ENCODE assay signal across 33 cellular contexts in the genomic region with DNA sequence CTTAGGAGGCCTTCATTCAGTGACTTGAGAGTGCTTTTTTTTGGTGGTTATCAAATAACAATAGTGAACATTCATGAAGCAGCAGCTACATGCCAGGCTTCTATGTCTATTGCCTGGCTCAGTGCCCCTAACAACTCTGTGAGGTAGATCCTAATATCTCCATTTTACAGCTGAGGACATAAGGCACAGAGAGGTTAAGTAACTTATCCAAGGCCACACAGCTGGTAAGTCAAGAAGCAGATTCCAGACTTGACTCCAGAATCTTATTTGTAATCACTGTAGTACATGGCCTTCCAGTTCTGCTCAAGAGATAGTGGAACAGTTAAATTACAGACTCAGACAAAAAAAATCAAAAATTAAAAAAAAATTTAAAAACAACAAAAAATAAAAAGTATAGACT. TPM values are rescaled to one million over a fixed set of nuclear protein-coding genes. Genes with fewer than 3 reads are reported as not detected.
"Had no signal": no experiment of that assay in that cellular context is flagged by ENCODE, and none has a peak within 500 bp of the region (broad histone marks: within the 10 kb centered on the region; RNA-seq: fewer than 3 reads in every experiment).

No MANE protein-coding gene starts in this region.

- H3K4me3 Mint-ChIP-seq: naive thymus-derived CD8-positive, alpha-beta T cell; natural killer cell treated with Interleukin-12 subunit alpha and Interleukin-12 subunit beta and Interleukin-15 and Interleukin-18, amount 100 ng/mL, for 72 hours; nephron progenitor cell; neural crest cell; stimulated activated memory B cell treated with anti-CD40 and anti-IgM and Interleukin-4, amounts not matched to agents 10 μg/mL and 1 μg/mL and 100 μg/mL, for 72 hours; stimulated activated naive CD8-positive, alpha-beta T cell treated with anti-CD3 and anti-CD28 coated beads, Interleukin-15, Interleukin-2, amounts not matched to agents 100 ng/mL and 50 ng/mL, for 24 hours had no signal

- DNase-seq: naive thymus-derived CD8-positive, alpha-beta T cell; nephron progenitor cell; occipital lobe; ovary; psoas muscle; spleen; stimulated activated CD4-positive, alpha-beta T cell treated with anti-CD3 and anti-CD28 coated beads, Interleukin-12 subunit alpha, Interleukin-12 subunit beta, amount 100 ng/mL, for 4 hours; stimulated activated CD4-positive, alpha-beta T cell treated with anti-CD3 and anti-CD28 coated beads, Interleukin-1b, Interleukin-23, amount 100 ng/mL, for 48 hours; stimulated activated CD4-positive, alpha-beta T cell treated with anti-CD3 and anti-CD28 coated beads, Interleukin-4, amount 100 ng/mL, for 1 hour; stimulated activated CD4-positive, alpha-beta T cell treated with anti-CD3 and anti-CD28 coated beads, Interleukin-4, amount 100 ng/mL, for 4 hours; stimulated activated CD8-positive, alpha-beta memory T cell treated with anti-CD3 and anti-CD28 coated beads, Interleukin-4, amount 100 ng/mL, for 48 hours; stimulated activated naive CD4-positive, alpha-beta T cell treated with Interleukin-2 at 50 U/mL for 16 hours; stomach; thyroid gland; trophoblast cell; upper lobe of left lung had no signal

- H3K27me3 Mint-ChIP-seq: naive thymus-derived CD8-positive, alpha-beta T cell; natural killer cell treated with Interleukin-12 subunit alpha and Interleukin-12 subunit beta and Interleukin-15 and Interleukin-18, amount 100 ng/mL, for 72 hours; progenitor cell of endocrine pancreas; stimulated activated memory B cell treated with anti-CD40 and anti-IgM and Interleukin-4, amounts not matched to agents 10 μg/mL and 1 μg/mL and 100 μg/mL, for 72 hours; stimulated activated naive CD8-positive, alpha-beta T cell treated with anti-CD3 and anti-CD28 coated beads, Interleukin-15, Interleukin-2, amounts not matched to agents 100 ng/mL and 50 ng/mL, for 24 hours had no signal

- H3K4me1 Mint-ChIP-seq: nephron progenitor cell; neural crest cell; stimulated activated memory B cell treated with anti-CD40 and anti-IgM and Interleukin-4, amounts not matched to agents 10 μg/mL and 1 μg/mL and 100 μg/mL, for 72 hours had no signal

- H3K27ac Mint-ChIP-seq: naive thymus-derived CD8-positive, alpha-beta T cell; natural killer cell treated with Interleukin-12 subunit alpha and Interleukin-12 subunit beta and Interleukin-15 and Interleukin-18, amount 100 ng/mL, for 72 hours; nephron progenitor cell; progenitor cell of endocrine pancreas; stimulated activated memory B cell treated with anti-CD40 and anti-IgM and Interleukin-4, amounts not matched to agents 10 μg/mL and 1 μg/mL and 100 μg/mL, for 72 hours; stimulated activated naive CD8-positive, alpha-beta T cell treated with anti-CD3 and anti-CD28 coated beads, Interleukin-15, Interleukin-2, amounts not matched to agents 100 ng/mL and 50 ng/mL, for 24 hours had no signal

- H3K9me3 Mint-ChIP-seq: natural killer cell treated with Interleukin-12 subunit alpha and Interleukin-12 subunit beta and Interleukin-15 and Interleukin-18, amount 100 ng/mL, for 72 hours; stimulated activated naive CD8-positive, alpha-beta T cell treated with anti-CD3 and anti-CD28 coated beads, Interleukin-15, Interleukin-2, amounts not matched to agents 100 ng/mL and 50 ng/mL, for 24 hours had no signal

- H2AFZ ChIP-seq: parathyroid adenoma had no signal

- ATAC-seq: naive thymus-derived CD8-positive, alpha-beta T cell; natural killer cell treated with Interleukin-12 subunit alpha and Interleukin-12 subunit beta and Interleukin-15 and Interleukin-18, amount 100 ng/mL, for 72 hours; psoas muscle; right cardiac atrium; sciatic nerve; stimulated activated memory B cell treated with anti-CD40 and anti-IgM and Interleukin-4, amounts not matched to agents 10 μg/mL and 1 μg/mL and 100 μg/mL, for 72 hours had no signal

- H3K36me3 ChIP-seq: ovary had no signal

- H3K27ac ChIP-seq: ovary, parathyroid adenoma, psoas muscle, skin epidermis, stomach, thoracic aorta, thyroid gland, tibial nerve, upper lobe of left lung, vagina had no signal

- H3K4me2 ChIP-seq: smooth muscle cell had no signal

- H3K4me1 ChIP-seq: parathyroid adenoma, spleen, stomach, tibial nerve, upper lobe of left lung, vagina had no signal

- H3K9me3 ChIP-seq: ovary, thyroid gland, upper lobe of left lung, vagina had no signal

- H3K27me3 ChIP-seq: ovary, spleen, stomach, thyroid gland, tibial nerve, upper lobe of left lung, vagina had no signal

- H3K79me2 ChIP-seq: parathyroid adenoma had no signal

- H3K4me3 ChIP-seq: ovary, psoas muscle, skin epidermis, smooth muscle cell, spleen, stomach, thoracic aorta, thyroid gland, tibial nerve, upper lobe of left lung, vagina had no signal

- H3K9ac ChIP-seq: parathyroid adenoma had no signal

RNA-seq across cellular contexts. Expression of a gene that starts 26.8 kb away (rescaled TPM):
- total RNA-seq: naive thymus-derived CD8-positive, alpha-beta T cell; neural crest cell; progenitor cell of endocrine pancreas; renal cortical epithelial cell; sciatic nerve; smooth muscle cell; subcutaneous adipose tissue; temporal lobe; upper lobe of left lung; vagina had no signal
- polyA plus RNA-seq: naive thymus-derived CD8-positive, alpha-beta T cell; smooth muscle cell had no signal

RNA-seq across cellular contexts. Expression of a gene that starts 44.7 kb away (rescaled TPM):
- total RNA-seq: naive thymus-derived CD8-positive, alpha-beta T cell; natural killer cell treated with Interleukin-12 subunit alpha and Interleukin-12 subunit beta and Interleukin-15 and Interleukin-18, amount 100 ng/mL, for 72 hours; neural crest cell; right cardiac atrium; sciatic nerve; subcutaneous adipose tissue; thoracic aorta; tibial nerve had no signal
- polyA plus RNA-seq: naive thymus-derived CD8-positive, alpha-beta T cell had no signal

RNA-seq across cellular contexts. Expression of a gene that starts 50.7 kb away (rescaled TPM):
- total RNA-seq: naive thymus-derived CD8-positive, alpha-beta T cell; natural killer cell treated with Interleukin-12 subunit alpha and Interleukin-12 subunit beta and Interleukin-15 and Interleukin-18, amount 100 ng/mL, for 72 hours; occipital lobe; osteoblast; progenitor cell of endocrine pancreas; renal cortical epithelial cell had no signal
- polyA plus RNA-seq: naive thymus-derived CD8-positive, alpha-beta T cell had no signal
